ENCODE assay signal across 8 cellular contexts in genomic region chr4:112321768-112322684, GRCh38. TPM values are rescaled to one million over a fixed set of nuclear protein-coding genes. Genes with fewer than 3 reads are reported as not detected.
A peak's percentile ranks its signal among the peaks of the same experiment; 100 is the strongest.
DNase-seq lines count a peak whose midpoint lies in the region; ATAC-seq, FAIRE-seq and TF ChIP-seq lines count a peak whose summit lies in the region.

No MANE protein-coding gene starts in this region.

- peak; percentile 53 to 74 (median 66) for TF ChIP-seq CTCF in prostate gland (IDR thresholded peaks at IDR 0.05)

- H3K36me3 ChIP-seq in SJSA1 (0 out of 2 replicates have a peak, but pooled peaks cover under 1% of the 10 kb centered on the region), prostate gland (no peaks in the 10 kb centered on the region)

- no peak for FAIRE-seq in urothelium cell line (lab: Jason Lieb, UNC)

- H3K4me3 ChIP-seq in SJSA1 (no peak overlapping the region), prostate gland (no peak overlapping the region)

- no peaks in the 10 kb centered on the region for H3K9me3 ChIP-seq in SJSA1 (replicated peaks)
- H3K9me3 ChIP-seq in prostate gland, result no peaks in the 10 kb centered on the region

- H3K27ac ChIP-seq in SJSA1 (no peak overlapping the region), prostate gland (no peak overlapping the region)

- peak; percentile 12 for DNase-seq in DMS 273 treated with DMSO at 0.1 percent for 48 hours (lab: John Stamatoyannopoulos, UW)
- peak; percentile 49 for DNase-seq in HT1080 (ENCODE audit: low read depth)
- peak; percentile 55 to 66 for DNase-seq in SJSA1 (ENCODE audit: low read depth in 1 of 2, low spot score in 2 of 2)
- DNase-seq in activated gamma-delta T cell treated with anti-CD3 and anti-CD28 coated beads, Interleukin-2, amount 50 U/mL, for 16 hours (ENCODE audit: low read depth), result peak; percentile 72
- peak; percentile 39 for DNase-seq in glomerular endothelial cell (ENCODE audit: extremely low read depth, low read depth, low spot score)
- DNase-seq in prostate gland (ENCODE audit: low spot score), result peak; percentile 33
- DNase-seq in urothelium cell line (ENCODE audit: low spot score), result peak; percentile 53

- intact Hi-C loops in prostate gland (cut with DNase I), result loop anchor here (10.0 kb wide), 1 partner anchor 203 kb away; no protein-coding TSS in a partner anchor

- 28% methylated on average over 4 of the region's 4 CpGs for WGBS in prostate gland

- no peaks in the 10 kb centered on the region for H3K27me3 ChIP-seq in SJSA1 (replicated peaks)
- H3K27me3 ChIP-seq in prostate gland (replicated peaks; ENCODE audit: insufficient read depth), result no peaks in the 10 kb centered on the region

- no peak for ATAC-seq in HG03108 (IDR thresholded peaks at IDR 0.05; ENCODE audit: unreplicated experiment)

- H3K4me1 ChIP-seq in SJSA1 (replicated peaks) (no peaks in the 10 kb centered on the region), prostate gland (replicated peaks) (no peaks in the 10 kb centered on the region)

- TF ChIP-seq POLR2A in prostate gland (IDR thresholded peaks at IDR 0.05), result no peak

RNA-seq across cellular contexts. Expression of gene ALPK1, which starts 24.9 kb away (rescaled TPM):
- 3.7 and 5.1 TPM in 2 replicates for total RNA-seq in HT1080 (2014; rRNA removed; shearing (Covaris generic))
- 3.2 TPM in 2 replicates for polyA plus RNA-seq in HT1080 (2015; cell fraction: cytosol; rRNA removed)
- polyA plus RNA-seq in HT1080 (2015; cell fraction: nucleus; rRNA removed), result 6.4 and 7.3 TPM in 2 replicates
- 7.0 and 9.6 TPM in 2 replicates for total RNA-seq in SJSA1 (2014; rRNA removed; shearing (Covaris generic))
- total RNA-seq in glomerular endothelial cell, result 4.5 and 9.9 TPM in 2 replicates
- 10 to 100 TPM; 12.1 to 13.7 TPM for total RNA-seq in prostate gland

RNA-seq across cellular contexts. Expression of gene TIFA, which starts 36.3 kb away (rescaled TPM):
- total RNA-seq in HT1080 (2014; rRNA removed; shearing (Covaris generic)), result 9.3 and 18.6 TPM in 2 replicates
- 12.7 and 14.3 TPM in 2 replicates for polyA plus RNA-seq in HT1080 (2015; cell fraction: cytosol; rRNA removed)
- polyA plus RNA-seq in HT1080 (2015; cell fraction: nucleus; rRNA removed), result 9.7 and 10.0 TPM in 2 replicates
- 22.3 and 39.4 TPM in 2 replicates for total RNA-seq in SJSA1 (2014; rRNA removed; shearing (Covaris generic))
- total RNA-seq in glomerular endothelial cell (7.2 and 11.1 TPM in 2 replicates), prostate gland (10 to 100 TPM in 1 of 2 donors, 1 to 10 TPM in 1; 2.3 to 16.3 TPM)

Comparison
In these comparisons a context has a peak if more than half of its experiments do, and no peak if none do; other contexts are left out.
1. DNase-seq: peak in every context shown above with its lines; median percentile 72 in activated gamma-delta T cell treated with anti-CD3 and anti-CD28 coated beads, Interleukin-2, amount 50 U/mL, for 16 hours; 60 in SJSA1; 53 in urothelium cell line; 49 in HT1080; 39 in glomerular endothelial cell; 33 in prostate gland; 12 in DMS 273 treated with DMSO at 0.1 percent for 48 hours.